1 cellular context compared by ENCODE assay signal in the genomic region with DNA sequence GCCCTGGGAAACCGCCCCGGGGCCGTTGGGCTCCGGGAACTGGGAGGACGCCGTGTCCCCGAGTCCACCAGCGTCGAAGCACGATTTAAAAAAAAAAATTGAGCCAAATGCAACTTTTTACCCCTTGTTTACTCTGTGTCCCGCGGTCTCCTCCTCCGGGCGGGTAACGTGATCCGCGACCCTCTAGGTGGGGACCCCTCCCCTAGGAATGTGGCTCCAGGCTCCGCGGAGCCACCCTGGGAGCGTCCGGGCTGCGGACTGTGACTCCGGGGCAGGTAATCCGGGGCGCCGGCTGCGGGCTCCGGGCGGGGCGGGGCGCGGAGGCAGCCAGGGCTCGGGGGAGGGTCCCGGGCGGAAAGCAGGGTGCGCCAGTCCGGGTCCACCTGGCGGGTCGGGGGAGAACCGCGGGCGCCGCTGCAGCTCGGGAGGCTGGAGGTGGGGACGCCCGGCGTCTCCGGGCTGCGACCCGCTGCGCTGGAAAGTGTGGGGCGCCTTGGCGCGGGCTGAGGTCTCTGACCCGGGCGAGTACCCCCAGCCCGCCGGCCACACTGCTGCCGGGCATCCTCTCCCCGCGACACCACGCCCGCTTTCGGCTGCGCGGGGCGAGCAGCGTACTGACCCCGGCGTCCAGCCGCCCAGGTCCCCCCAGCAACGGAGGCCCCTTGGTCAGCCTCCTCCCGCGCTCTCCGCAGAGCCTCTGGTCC.
A peak's percentile ranks its signal among the peaks of the same experiment; 100 is the strongest.
TF ChIP-seq lines count a peak whose summit lies in the region.

No MANE protein-coding gene starts in this region.

TF ChIP-seq in HepG2, 621 proteins besides CTCF, POLR2A, EP300 and RAD21 (continued from another document):
- TF ChIP-seq ZHX2 (IDR thresholded peaks at IDR 0.05; ENCODE audit: low read depth), result peak; percentile 17; the same call in 1 of the 2 replicates
- 0 out of 2 replicates have a peak, but pooled peaks have one; percentile 69 for TF ChIP-seq ZHX2 (CRISPR knock-in tag; IDR thresholded peaks at IDR 0.05; ENCODE audit: borderline replicate concordance)
- TF ChIP-seq SOX5 (CRISPR knock-in tag; IDR thresholded peaks at IDR 0.05; ENCODE audit: borderline replicate concordance), result no peak
- no peak for TF ChIP-seq SMARCC2 (IDR thresholded peaks at IDR 0.05)
- TF ChIP-seq HMGXB4 (CRISPR knock-in tag; IDR thresholded peaks at IDR 0.05; ENCODE audit: borderline replicate concordance in 1 of 2, low read depth in 1 of 2), result peak in 1 of 2 experiments; percentile 55; a peak in 3 of 4 replicates
- TF ChIP-seq ZNF333 (CRISPR knock-in tag; IDR thresholded peaks at IDR 0.05; ENCODE audit: borderline replicate concordance), result 0 out of 2 replicates have a peak, but pooled peaks have one; percentile 11
- TF ChIP-seq ONECUT2 (CRISPR knock-in tag; IDR thresholded peaks at IDR 0.05), result peak; percentile 37; the same call in 1 of the 2 replicates
- TF ChIP-seq PHF8 (CRISPR knock-in tag; IDR thresholded peaks at IDR 0.05), result peak; percentile 82
- no peak; the same call in 1 of the 2 replicates for TF ChIP-seq SPEN (CRISPR knock-in tag; IDR thresholded peaks at IDR 0.05; ENCODE audit: low read depth)
- TF ChIP-seq, protein P1, sequence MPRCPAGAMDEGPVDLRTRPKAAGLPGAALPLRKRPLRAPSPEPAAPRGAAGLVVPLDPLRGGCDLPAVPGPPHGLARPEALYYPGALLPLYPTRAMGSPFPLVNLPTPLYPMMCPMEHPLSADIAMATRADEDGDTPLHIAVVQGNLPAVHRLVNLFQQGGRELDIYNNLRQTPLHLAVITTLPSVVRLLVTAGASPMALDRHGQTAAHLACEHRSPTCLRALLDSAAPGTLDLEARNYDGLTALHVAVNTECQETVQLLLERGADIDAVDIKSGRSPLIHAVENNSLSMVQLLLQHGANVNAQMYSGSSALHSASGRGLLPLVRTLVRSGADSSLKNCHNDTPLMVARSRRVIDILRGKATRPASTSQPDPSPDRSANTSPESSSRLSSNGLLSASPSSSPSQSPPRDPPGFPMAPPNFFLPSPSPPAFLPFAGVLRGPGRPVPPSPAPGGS (CRISPR knock-in tag; IDR thresholded peaks at IDR 0.05), result no peak
- peak; percentile 33 for TF ChIP-seq ZNF788 (CRISPR knock-in tag; IDR thresholded peaks at IDR 0.05; ENCODE audit: borderline replicate concordance)
- no peak for TF ChIP-seq SAFB2 (CRISPR knock-in tag; IDR thresholded peaks at IDR 0.05; ENCODE audit: borderline replicate concordance, low read depth)
- no peak; the same call in 1 of the 2 replicates for TF ChIP-seq RORA (CRISPR knock-in tag; IDR thresholded peaks at IDR 0.05)
- TF ChIP-seq ZBTB7A (CRISPR knock-in tag; IDR thresholded peaks at IDR 0.05), result peak; percentile 98
- peak; percentile 66 for TF ChIP-seq HDAC1 (CRISPR knock-in tag; IDR thresholded peaks at IDR 0.05)
- no peak; the same call in 1 of the 2 replicates for TF ChIP-seq HNF4A (CRISPR knock-in tag; IDR thresholded peaks at IDR 0.05)
- TF ChIP-seq TBL1XR1 (IDR thresholded peaks at IDR 0.05; ENCODE audit: borderline replicate concordance, low read length, partially characterized antibody), result no peak
